In the genomic region with DNA sequence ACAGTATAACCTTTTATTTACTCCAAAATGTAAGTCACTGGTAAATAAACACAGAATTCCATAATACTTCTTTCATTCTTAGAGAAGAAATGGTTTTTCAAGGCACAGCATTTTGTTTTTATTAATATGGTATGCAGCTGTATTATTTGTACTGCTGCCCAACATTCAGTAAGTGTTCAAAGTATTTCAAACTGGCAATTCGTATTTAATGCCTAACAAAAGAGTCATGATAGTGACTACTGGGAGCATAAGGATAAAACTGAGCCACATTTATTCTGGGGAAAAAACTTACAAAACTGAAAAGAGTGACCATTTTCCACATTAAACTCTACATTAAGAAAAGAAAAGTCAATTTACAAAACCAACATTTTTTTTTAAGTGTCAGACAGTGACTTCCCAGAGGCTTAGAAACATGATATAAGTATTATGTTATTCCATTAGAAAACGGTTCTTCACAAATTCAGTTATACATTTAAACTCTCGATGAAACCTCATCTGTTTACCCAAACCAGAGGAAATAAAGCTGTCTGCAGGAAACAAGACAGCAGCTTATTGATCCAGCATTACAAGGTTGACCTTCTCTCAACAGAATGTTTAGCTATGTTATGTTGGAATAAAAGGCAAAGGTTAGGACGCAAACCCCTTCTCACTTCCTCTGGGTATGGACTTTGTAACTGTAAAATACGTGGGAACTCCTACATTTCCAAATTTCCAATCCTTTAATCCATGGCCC, we compare ENCODE assay signal across 1 cellular context.
TF ChIP-seq lines count a peak whose summit lies in the region.

No MANE protein-coding gene starts in this region.

TF ChIP-seq in HepG2, 621 proteins besides CTCF, POLR2A, EP300 and RAD21 (continued from another document and continues in another):
- TF ChIP-seq, protein P1, sequence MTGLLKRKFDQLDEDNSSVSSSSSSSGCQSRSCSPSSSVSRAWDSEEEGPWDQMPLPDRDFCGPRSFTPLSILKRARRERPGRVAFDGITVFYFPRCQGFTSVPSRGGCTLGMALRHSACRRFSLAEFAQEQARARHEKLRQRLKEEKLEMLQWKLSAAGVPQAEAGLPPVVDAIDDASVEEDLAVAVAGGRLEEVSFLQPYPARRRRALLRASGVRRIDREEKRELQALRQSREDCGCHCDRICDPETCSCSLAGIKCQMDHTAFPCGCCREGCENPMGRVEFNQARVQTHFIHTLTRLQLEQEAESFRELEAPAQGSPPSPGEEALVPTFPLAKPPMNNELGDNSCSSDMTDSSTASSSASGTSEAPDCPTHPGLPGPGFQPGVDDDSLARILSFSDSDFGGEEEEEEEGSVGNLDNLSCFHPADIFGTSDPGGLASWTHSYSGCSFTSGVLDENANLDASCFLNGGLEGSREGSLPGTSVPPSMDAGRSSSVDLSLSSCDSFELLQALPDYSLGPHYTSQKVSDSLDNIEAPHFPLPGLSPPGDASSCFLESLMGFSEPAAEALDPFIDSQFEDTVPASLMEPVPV (CRISPR knock-in tag; IDR thresholded peaks at IDR 0.05) = no peak
- TF ChIP-seq ZBTB38 (CRISPR knock-in tag; IDR thresholded peaks at IDR 0.05) (no peak), ZNF282 (IDR thresholded peaks at IDR 0.05; ENCODE audit: partially characterized antibody) (no peak), ARID2 (CRISPR knock-in tag; IDR thresholded peaks at IDR 0.05; ENCODE audit: borderline replicate concordance) (peak; percentile 61; the same call in 1 of the 2 replicates), MED8 (CRISPR knock-in tag; IDR thresholded peaks at IDR 0.05; ENCODE audit: insufficient replicate concordance) (peak; percentile 29), GTF3A (CRISPR knock-in tag; conservative IDR thresholded peaks at IDR 0.05) (0 out of 2 replicates have a peak, but pooled peaks have one; percentile 69), TAF1 (CRISPR knock-in tag; IDR thresholded peaks at IDR 0.05) (no peak), PHB2 (IDR thresholded peaks at IDR 0.05; ENCODE audit: partially characterized antibody) (no peak), ASH2L (IDR thresholded peaks at IDR 0.05; ENCODE audit: insufficient read length, low read depth, low read length) (peak; percentile 88), CHD2 (IDR thresholded peaks at IDR 0.05; ENCODE audit: low read depth, low read length) (no peak), NFIC (IDR thresholded peaks at IDR 0.05; ENCODE audit: low read length) (peak; percentile 98), ZNF563 (CRISPR knock-in tag; IDR thresholded peaks at IDR 0.05) (no peak), MZF1 (CRISPR knock-in tag; IDR thresholded peaks at IDR 0.05; ENCODE audit: borderline replicate concordance) (no peak), EEA1 (CRISPR knock-in tag; IDR thresholded peaks at IDR 0.05; ENCODE audit: borderline replicate concordance) (no peak)
- TF ChIP-seq, protein P2, sequence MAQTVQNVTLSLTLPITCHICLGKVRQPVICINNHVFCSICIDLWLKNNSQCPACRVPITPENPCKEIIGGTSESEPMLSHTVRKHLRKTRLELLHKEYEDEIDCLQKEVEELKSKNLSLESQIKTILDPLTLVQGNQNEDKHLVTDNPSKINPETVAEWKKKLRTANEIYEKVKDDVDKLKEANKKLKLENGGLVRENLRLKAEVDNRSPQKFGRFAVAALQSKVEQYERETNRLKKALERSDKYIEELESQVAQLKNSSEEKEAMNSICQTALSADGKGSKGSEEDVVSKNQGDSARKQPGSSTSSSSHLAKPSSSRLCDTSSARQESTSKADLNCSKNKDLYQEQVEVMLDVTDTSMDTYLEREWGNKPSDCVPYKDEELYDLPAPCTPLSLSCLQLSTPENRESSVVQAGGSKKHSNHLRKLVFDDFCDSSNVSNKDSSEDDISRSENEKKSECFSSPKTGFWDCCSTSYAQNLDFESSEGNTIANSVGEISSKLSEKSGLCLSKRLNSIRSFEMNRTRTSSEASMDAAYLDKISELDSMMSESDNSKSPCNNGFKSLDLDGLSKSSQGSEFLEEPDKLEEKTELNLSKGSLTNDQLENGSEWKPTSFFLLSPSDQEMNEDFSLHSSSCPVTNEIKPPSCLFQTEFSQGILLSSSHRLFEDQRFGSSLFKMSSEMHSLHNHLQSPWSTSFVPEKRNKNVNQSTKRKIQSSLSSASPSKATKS (CRISPR knock-in tag; IDR thresholded peaks at IDR 0.05) = peak; percentile 90; the same call in 1 of the 2 replicates
- TF ChIP-seq, protein P3, sequence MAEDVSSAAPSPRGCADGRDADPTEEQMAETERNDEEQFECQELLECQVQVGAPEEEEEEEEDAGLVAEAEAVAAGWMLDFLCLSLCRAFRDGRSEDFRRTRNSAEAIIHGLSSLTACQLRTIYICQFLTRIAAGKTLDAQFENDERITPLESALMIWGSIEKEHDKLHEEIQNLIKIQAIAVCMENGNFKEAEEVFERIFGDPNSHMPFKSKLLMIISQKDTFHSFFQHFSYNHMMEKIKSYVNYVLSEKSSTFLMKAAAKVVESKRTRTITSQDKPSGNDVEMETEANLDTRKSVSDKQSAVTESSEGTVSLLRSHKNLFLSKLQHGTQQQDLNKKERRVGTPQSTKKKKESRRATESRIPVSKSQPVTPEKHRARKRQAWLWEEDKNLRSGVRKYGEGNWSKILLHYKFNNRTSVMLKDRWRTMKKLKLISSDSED (CRISPR knock-in tag; IDR thresholded peaks at IDR 0.05) = no peak
- TF ChIP-seq, protein P4, sequence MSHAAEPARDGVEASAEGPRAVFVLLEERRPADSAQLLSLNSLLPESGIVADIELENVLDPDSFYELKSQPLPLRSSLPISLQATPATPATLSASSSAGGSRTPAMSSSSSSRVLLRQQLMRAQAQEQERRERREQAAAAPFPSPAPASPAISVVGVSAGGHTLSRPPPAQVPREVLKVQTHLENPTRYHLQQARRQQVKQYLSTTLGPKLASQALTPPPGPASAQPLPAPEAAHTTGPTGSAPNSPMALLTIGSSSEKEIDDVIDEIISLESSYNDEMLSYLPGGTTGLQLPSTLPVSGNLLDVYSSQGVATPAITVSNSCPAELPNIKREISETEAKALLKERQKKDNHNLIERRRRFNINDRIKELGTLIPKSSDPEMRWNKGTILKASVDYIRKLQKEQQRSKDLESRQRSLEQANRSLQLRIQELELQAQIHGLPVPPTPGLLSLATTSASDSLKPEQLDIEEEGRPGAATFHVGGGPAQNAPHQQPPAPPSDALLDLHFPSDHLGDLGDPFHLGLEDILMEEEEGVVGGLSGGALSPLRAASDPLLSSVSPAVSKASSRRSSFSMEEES (CRISPR knock-in tag; IDR thresholded peaks at IDR 0.05) = peak; percentile 63; the same call in 1 of the 2 replicates
- TF ChIP-seq, protein P5, sequence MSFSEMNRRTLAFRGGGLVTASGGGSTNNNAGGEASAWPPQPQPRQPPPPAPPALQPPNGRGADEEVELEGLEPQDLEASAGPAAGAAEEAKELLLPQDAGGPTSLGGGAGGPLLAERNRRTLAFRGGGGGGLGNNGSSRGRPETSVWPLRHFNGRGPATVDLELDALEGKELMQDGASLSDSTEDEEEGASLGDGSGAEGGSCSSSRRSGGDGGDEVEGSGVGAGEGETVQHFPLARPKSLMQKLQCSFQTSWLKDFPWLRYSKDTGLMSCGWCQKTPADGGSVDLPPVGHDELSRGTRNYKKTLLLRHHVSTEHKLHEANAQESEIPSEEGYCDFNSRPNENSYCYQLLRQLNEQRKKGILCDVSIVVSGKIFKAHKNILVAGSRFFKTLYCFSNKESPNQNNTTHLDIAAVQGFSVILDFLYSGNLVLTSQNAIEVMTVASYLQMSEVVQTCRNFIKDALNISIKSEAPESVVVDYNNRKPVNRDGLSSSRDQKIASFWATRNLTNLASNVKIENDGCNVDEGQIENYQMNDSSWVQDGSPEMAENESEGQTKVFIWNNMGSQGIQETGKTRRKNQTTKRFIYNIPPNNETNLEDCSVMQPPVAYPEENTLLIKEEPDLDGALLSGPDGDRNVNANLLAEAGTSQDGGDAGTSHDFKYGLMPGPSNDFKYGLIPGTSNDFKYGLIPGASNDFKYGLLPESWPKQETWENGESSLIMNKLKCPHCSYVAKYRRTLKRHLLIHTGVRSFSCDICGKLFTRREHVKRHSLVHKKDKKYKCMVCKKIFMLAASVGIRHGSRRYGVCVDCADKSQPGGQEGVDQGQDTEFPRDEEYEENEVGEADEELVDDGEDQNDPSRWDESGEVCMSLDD (CRISPR knock-in tag; IDR thresholded peaks at IDR 0.05; ENCODE audit: borderline replicate concordance) = no peak
- TF ChIP-seq, protein P6, sequence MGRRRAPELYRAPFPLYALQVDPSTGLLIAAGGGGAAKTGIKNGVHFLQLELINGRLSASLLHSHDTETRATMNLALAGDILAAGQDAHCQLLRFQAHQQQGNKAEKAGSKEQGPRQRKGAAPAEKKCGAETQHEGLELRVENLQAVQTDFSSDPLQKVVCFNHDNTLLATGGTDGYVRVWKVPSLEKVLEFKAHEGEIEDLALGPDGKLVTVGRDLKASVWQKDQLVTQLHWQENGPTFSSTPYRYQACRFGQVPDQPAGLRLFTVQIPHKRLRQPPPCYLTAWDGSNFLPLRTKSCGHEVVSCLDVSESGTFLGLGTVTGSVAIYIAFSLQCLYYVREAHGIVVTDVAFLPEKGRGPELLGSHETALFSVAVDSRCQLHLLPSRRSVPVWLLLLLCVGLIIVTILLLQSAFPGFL (CRISPR knock-in tag; IDR thresholded peaks at IDR 0.05) = no peak
- TF ChIP-seq, protein P7, sequence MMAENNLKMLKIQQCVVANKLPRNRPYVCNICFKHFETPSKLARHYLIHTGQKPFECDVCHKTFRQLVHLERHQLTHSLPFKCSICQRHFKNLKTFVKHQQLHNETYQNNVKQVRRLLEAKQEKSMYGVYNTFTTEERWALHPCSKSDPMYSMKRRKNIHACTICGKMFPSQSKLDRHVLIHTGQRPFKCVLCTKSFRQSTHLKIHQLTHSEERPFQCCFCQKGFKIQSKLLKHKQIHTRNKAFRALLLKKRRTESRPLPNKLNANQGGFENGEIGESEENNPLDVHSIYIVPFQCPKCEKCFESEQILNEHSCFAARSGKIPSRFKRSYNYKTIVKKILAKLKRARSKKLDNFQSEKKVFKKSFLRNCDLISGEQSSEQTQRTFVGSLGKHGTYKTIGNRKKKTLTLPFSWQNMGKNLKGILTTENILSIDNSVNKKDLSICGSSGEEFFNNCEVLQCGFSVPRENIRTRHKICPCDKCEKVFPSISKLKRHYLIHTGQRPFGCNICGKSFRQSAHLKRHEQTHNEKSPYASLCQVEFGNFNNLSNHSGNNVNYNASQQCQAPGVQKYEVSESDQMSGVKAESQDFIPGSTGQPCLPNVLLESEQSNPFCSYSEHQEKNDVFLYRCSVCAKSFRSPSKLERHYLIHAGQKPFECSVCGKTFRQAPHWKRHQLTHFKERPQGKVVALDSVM (CRISPR knock-in tag; IDR thresholded peaks at IDR 0.05) = 0 out of 2 replicates have a peak, but pooled peaks have one; percentile 26
- TF ChIP-seq, protein P8, sequence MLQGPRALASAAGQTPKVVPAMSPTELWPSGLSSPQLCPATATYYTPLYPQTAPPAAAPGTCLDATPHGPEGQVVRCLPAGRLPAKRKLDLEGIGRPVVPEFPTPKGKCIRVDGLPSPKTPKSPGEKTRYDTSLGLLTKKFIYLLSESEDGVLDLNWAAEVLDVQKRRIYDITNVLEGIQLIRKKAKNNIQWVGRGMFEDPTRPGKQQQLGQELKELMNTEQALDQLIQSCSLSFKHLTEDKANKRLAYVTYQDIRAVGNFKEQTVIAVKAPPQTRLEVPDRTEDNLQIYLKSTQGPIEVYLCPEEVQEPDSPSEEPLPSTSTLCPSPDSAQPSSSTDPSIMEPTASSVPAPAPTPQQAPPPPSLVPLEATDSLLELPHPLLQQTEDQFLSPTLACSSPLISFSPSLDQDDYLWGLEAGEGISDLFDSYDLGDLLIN (CRISPR knock-in tag; IDR thresholded peaks at IDR 0.05; ENCODE audit: borderline replicate concordance) = no peak
- TF ChIP-seq, protein P9, sequence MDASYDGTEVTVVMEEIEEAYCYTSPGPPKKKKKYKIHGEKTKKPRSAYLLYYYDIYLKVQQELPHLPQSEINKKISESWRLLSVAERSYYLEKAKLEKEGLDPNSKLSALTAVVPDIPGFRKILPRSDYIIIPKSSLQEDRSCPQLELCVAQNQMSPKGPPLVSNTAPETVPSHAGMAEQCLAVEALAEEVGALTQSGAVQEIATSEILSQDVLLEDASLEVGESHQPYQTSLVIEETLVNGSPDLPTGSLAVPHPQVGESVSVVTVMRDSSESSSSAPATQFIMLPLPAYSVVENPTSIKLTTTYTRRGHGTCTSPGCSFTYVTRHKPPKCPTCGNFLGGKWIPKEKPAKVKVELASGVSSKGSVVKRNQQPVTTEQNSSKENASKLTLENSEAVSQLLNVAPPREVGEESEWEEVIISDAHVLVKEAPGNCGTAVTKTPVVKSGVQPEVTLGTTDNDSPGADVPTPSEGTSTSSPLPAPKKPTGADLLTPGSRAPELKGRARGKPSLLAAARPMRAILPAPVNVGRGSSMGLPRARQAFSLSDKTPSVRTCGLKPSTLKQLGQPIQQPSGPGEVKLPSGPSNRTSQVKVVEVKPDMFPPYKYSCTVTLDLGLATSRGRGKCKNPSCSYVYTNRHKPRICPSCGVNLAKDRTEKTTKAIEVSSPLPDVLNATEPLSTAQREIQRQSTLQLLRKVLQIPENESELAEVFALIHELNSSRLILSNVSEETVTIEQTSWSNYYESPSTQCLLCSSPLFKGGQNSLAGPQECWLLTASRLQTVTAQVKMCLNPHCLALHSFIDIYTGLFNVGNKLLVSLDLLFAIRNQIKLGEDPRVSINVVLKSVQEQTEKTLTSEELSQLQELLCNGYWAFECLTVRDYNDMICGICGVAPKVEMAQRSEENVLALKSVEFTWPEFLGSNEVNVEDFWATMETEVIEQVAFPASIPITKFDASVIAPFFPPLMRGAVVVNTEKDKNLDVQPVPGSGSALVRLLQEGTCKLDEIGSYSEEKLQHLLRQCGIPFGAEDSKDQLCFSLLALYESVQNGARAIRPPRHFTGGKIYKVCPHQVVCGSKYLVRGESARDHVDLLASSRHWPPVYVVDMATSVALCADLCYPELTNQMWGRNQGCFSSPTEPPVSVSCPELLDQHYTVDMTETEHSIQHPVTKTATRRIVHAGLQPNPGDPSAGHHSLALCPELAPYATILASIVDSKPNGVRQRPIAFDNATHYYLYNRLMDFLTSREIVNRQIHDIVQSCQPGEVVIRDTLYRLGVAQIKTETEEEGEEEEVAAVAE (CRISPR knock-in tag; IDR thresholded peaks at IDR 0.05; ENCODE audit: borderline replicate concordance) = peak; percentile 72; the same call in 1 of the 2 replicates
- TF ChIP-seq, protein P10, sequence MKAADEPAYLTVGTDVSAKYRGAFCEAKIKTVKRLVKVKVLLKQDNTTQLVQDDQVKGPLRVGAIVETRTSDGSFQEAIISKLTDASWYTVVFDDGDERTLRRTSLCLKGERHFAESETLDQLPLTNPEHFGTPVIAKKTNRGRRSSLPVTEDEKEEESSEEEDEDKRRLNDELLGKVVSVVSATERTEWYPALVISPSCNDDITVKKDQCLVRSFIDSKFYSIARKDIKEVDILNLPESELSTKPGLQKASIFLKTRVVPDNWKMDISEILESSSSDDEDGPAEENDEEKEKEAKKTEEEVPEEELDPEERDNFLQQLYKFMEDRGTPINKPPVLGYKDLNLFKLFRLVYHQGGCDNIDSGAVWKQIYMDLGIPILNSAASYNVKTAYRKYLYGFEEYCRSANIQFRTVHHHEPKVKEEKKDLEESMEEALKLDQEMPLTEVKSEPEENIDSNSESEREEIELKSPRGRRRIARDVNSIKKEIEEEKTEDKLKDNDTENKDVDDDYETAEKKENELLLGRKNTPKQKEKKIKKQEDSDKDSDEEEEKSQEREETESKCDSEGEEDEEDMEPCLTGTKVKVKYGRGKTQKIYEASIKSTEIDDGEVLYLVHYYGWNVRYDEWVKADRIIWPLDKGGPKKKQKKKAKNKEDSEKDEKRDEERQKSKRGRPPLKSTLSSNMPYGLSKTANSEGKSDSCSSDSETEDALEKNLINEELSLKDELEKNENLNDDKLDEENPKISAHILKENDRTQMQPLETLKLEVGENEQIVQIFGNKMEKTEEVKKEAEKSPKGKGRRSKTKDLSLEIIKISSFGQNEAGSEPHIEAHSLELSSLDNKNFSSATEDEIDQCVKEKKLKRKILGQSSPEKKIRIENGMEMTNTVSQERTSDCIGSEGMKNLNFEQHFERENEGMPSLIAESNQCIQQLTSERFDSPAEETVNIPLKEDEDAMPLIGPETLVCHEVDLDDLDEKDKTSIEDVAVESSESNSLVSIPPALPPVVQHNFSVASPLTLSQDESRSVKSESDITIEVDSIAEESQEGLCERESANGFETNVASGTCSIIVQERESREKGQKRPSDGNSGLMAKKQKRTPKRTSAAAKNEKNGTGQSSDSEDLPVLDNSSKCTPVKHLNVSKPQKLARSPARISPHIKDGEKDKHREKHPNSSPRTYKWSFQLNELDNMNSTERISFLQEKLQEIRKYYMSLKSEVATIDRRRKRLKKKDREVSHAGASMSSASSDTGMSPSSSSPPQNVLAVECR (CRISPR knock-in tag; IDR thresholded peaks at IDR 0.05; ENCODE audit: borderline replicate concordance) = peak; percentile 37; the same call in 1 of the 2 replicates
